Comparison of ENCODE assay signal across 10 cellular contexts in the genomic region with DNA sequence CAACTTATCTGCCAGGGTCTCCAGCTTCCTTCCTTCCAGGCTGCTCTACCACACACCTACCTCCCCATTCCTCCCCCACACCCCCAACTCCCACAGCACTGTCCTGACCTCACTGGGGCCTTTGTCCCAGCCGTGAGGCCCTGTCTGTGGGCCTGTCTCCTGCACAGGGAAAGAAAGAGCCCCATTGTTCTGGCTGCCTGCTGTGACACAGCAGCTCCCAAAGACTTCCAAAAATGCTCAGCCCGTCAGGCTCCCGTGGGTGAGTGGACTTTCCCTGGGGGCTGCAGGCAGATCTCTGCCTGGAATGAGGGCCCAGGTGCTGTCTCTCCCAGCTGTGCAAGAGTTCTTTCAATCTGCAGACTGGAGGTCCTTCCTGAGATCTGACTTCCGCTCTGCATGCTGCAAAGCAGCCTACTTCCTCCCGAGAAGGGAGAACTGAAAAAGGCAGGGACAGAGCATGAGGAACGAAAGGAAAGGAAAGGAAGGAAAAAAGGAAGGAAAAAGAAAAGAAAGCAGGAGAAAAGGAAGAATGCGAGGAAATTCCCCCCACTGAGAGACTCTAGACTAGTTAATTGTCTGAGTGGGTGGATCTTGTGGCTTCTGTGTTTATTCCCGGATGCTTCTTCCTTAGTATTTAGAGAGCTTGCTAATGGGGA. TPM values are rescaled to one million over a fixed set of nuclear protein-coding genes. Genes with fewer than 3 reads are reported as not detected.
DNase-seq lines count a peak whose midpoint lies in the region; ATAC-seq, FAIRE-seq and TF ChIP-seq lines count a peak whose summit lies in the region.
"Had no signal": no experiment of that assay in that cellular context is flagged by ENCODE, and none has a peak within 500 bp of the region (broad histone marks: within the 10 kb centered on the region; RNA-seq: fewer than 3 reads in every experiment).

No MANE protein-coding gene starts in this region.

- TF ChIP-seq CTCF in RWPE2 (IDR thresholded peaks at IDR 0.05; ENCODE audit: poor library complexity, severe bottlenecking), result no peak

- in situ Hi-C loops in GM23248 (cut with MboI), result no loop called here
- in situ Hi-C loops in G401 (cut with HindIII; ENCODE audit: low sequenced_read_pairs), result no loop called here

- no peak for ATAC-seq in RWPE2 (ENCODE audit: low read depth)
- ATAC-seq in HG02571 (IDR thresholded peaks at IDR 0.05; ENCODE audit: unreplicated experiment), result no peak
- ATAC-seq in stimulated activated naive CD8-positive, alpha-beta T cell treated with anti-CD3 and anti-CD28 coated beads, Interleukin-15, Interleukin-2, amounts not matched to agents 100 U/mL and 50 U/mL, for 24 hours, result no peak

- no peak for FAIRE-seq in small intestine (lab: Jason Lieb, UNC)
- FAIRE-seq: pancreas had no signal

- peak overlapping the region; percentile 14; the same call in 1 of the 2 replicates for H2AFZ ChIP-seq in GM23248

- intact Hi-C loops in head of caudate nucleus (cut with DNase I), result no loop called here

- no peaks in the 10 kb centered on the region for H3K27me3 ChIP-seq in GM23248 (replicated peaks; ENCODE audit: insufficient read depth)
- H3K27me3 ChIP-seq in RWPE2 (ENCODE audit: insufficient read depth, poor library complexity, severe bottlenecking), result peaks cover 3% of the 10 kb centered on the region
- no peaks in the 10 kb centered on the region for H3K27me3 ChIP-seq in small intestine (ENCODE audit: control insufficient read depth in 2 of 2, insufficient read depth in 2 of 2, low read length in 2 of 2)
- H3K27me3 ChIP-seq: pancreas had no signal

- no peaks in the 10 kb centered on the region for H4K20me1 ChIP-seq in GM23248 (ENCODE audit: insufficient read depth)

- H3K27ac ChIP-seq in GM23248 (peak overlapping the region; percentile 62), RWPE2 (ENCODE audit: poor library complexity, severe bottlenecking) (peak overlapping the region; percentile 94), small intestine (ENCODE audit: low read depth in 1 of 2, low read length in 1 of 2) (peak overlapping the region; percentile 16 to 86)

- H3K36me3 ChIP-seq in GM23248 (ENCODE audit: low read depth) (no peaks in the 10 kb centered on the region), RWPE2 (ENCODE audit: low read depth) (no peaks in the 10 kb centered on the region), small intestine (ENCODE audit: control insufficient read depth in 2 of 2, insufficient read depth in 2 of 2, low read length in 2 of 2) (no peaks in the 10 kb centered on the region)
- H3K36me3 ChIP-seq: pancreas had no signal

- DNase-seq in GM23248 (peak; percentile 66), RWPE2 (ENCODE audit: low spot score) (no peak), head of caudate nucleus (peak; percentile 51 to 92 (median 80)), small intestine (no peak), GOT3 (lab: John Stamatoyannopoulos, UW) (no peak), G401 (ENCODE audit: low spot score) (no peak)
- no peak for DNase-seq in stimulated activated naive CD8-positive, alpha-beta T cell treated with anti-CD3 and anti-CD28 coated beads, Interleukin-15, Interleukin-2, amounts not matched to agents 100 U/mL and 50 U/mL, for 24 hours

- 0 out of 2 replicates have a peak overlapping the region, but pooled peaks have one; percentile 14 for H3K9ac ChIP-seq in GM23248

- H3K4me3 ChIP-seq in GM23248 (no peak overlapping the region), RWPE2 (ENCODE audit: severe bottlenecking) (no peak overlapping the region), small intestine (ENCODE audit: low read depth in 1 of 2, low read length in 2 of 2) (no peak overlapping the region)

- H3K9me3 ChIP-seq in GM23248 (ENCODE audit: low read depth) (no peaks in the 10 kb centered on the region), RWPE2 (ENCODE audit: severe bottlenecking) (no peaks in the 10 kb centered on the region), small intestine (ENCODE audit: control insufficient read depth, low read depth) (no peaks in the 10 kb centered on the region)
- H3K9me3 ChIP-seq: pancreas had no signal

- H3K4me2 ChIP-seq in GM23248 (ENCODE audit: unreplicated experiment), result peak overlapping the region; percentile 28

- peaks cover 53% of the 10 kb centered on the region for H3K4me1 ChIP-seq in GM23248 (ENCODE audit: insufficient read depth)
- H3K4me1 ChIP-seq in RWPE2 (ENCODE audit: insufficient read depth, poor library complexity, severe bottlenecking), result peaks cover 16% of the 10 kb centered on the region
- peaks cover 2 to 27% of the 10 kb centered on the region in 2 donors for H3K4me1 ChIP-seq in small intestine (ENCODE audit: control insufficient read depth in 2 of 2, insufficient read depth in 1 of 2, low read depth in 1 of 2, low read length in 1 of 2)

- 34 to 36% methylated on average over 8 of the region's 8 CpGs for WGBS in GM23248 (ENCODE audit: low coverage in 1 of 2, low lambda C conversion rate in 2 of 2, missing lambda C conversion rate in 2 of 2), 2 experiments
- WGBS in small intestine, 3 donors, result 39 to 65% (median 54%) methylated on average over 8 of the region's 8 CpGs

- no peaks in the 10 kb centered on the region for H3K79me2 ChIP-seq in GM23248 (ENCODE audit: insufficient read depth)

- no peaks in the 10 kb centered on the region for H3K9me2 ChIP-seq in GM23248 (ENCODE audit: insufficient read depth)

- H3F3A ChIP-seq in GM23248 (ENCODE audit: insufficient read depth), result peaks cover 25% of the 10 kb centered on the region

RNA-seq across cellular contexts. Expression of gene NES, which starts 15.1 kb away (rescaled TPM):
- 15.0 and 23.0 TPM in 2 replicates for total RNA-seq in GM23248 (2014; rRNA removed; shearing (Covaris generic))
- polyA plus RNA-seq in GM23248 (2016; fragmentation: Nextera tagmentation; extraction: Ambion mirVana) (2.2 TPM in 2 replicates), small intestine (10 to 100 TPM in 1 of 3 donors, 1 to 10 TPM in 1, under 1 TPM in 1; 0.22 to 11.8 (median 1.1) TPM)
- 170 and 183 TPM in 2 replicates for total RNA-seq in G401 (2014; rRNA removed; shearing (Covaris generic))
- total RNA-seq: activated CD8-positive, alpha-beta memory T cell treated with anti-CD3 and anti-CD28 coated beads for 36 hours had no signal

RNA-seq across cellular contexts. Expression of gene BCAN, which starts 20.1 kb away (rescaled TPM):
- total RNA-seq in GM23248 (2014; rRNA removed; shearing (Covaris generic)), result not detected in 2 replicates
- polyA plus RNA-seq in GM23248 (2016; fragmentation: Nextera tagmentation; extraction: Ambion mirVana) (not detected in 2 replicates), small intestine (under 1 TPM in 1 of 3 donors, not detected in 2; 0.36 TPM)
- total RNA-seq in G401 (2014; rRNA removed; shearing (Covaris generic)), result 23.9 and 30.9 TPM in 2 replicates
- total RNA-seq: activated CD8-positive, alpha-beta memory T cell treated with anti-CD3 and anti-CD28 coated beads for 36 hours had no signal
- polyA plus RNA-seq: pancreas had no signal

RNA-seq across cellular contexts. Expression of gene HAPLN2, which starts 42.8 kb away (rescaled TPM):
- not detected in 2 replicates for total RNA-seq in GM23248 (2014; rRNA removed; shearing (Covaris generic))
- polyA plus RNA-seq in GM23248 (2016; fragmentation: Nextera tagmentation; extraction: Ambion mirVana) (not detected in 2 replicates), small intestine (10 to 100 TPM in 2 of 3 donors, under 1 TPM in 1; 0.82 to 25.9 (median 12.5) TPM)
- total RNA-seq in G401 (2014; rRNA removed; shearing (Covaris generic)), result 0.25 and 0.44 TPM in 2 replicates
- total RNA-seq: activated CD8-positive, alpha-beta memory T cell treated with anti-CD3 and anti-CD28 coated beads for 36 hours; pancreas had no signal

RNA-seq across cellular contexts. Expression of gene CRABP2, which starts 43.3 kb away (rescaled TPM):
- total RNA-seq in GM23248 (2014; rRNA removed; shearing (Covaris generic)), result 23.3 and 38.8 TPM in 2 replicates
- polyA plus RNA-seq in GM23248 (2016; fragmentation: Nextera tagmentation; extraction: Ambion mirVana) (64.1 and 68.6 TPM in 2 replicates), small intestine (1 to 10 TPM in 1 of 3 donors, under 1 TPM in 2; 0.81 to 1.9 (median 0.89) TPM)
- 1,143 and 1,168 TPM in 2 replicates for total RNA-seq in G401 (2014; rRNA removed; shearing (Covaris generic))

Comparison
In these comparisons a context has a peak if more than half of its experiments do, and no peak if none do; other contexts are left out.
1. DNase-seq: peak in GM23248 (single experiment) and head of caudate nucleus (42 of 42); none in RWPE2 (single experiment), small intestine (single experiment), GOT3 (single experiment), G401 (single experiment) and stimulated activated naive CD8-positive, alpha-beta T cell treated with anti-CD3 and anti-CD28 coated beads, Interleukin-15, Interleukin-2, amounts not matched to agents 100 U/mL and 50 U/mL, for 24 hours (single experiment).
2. RNA of gene BCAN, which starts 20.1 kb away (total RNA-seq): 23.9 to 30.9 TPM in G401; not detected in GM23248; every median in the first group is over 10 times any median in the second.
3. Peak in every context shown above with its lines, with median percentiles within 50 percentile points of each other: H3K27ac ChIP-seq.